In the genomic region with DNA sequence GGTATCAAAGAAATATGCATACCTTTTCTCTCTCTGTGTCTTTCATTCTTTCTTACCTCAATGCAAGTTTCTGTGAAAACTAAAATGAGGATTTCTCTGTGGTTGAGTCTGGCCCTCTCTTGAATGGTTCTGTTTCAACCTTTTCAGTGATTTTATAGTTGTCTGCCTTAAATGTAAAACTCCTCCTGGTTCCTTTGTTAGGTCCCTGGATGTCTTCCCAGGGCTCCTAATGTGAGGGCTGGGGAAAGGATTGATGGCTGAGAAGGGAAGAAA, we compare ENCODE assay signal across 15 cellular contexts.
"Had no signal": no experiment of that assay in that cellular context is flagged by ENCODE, and none has a peak within 500 bp of the region (broad histone marks: within the 10 kb centered on the region; RNA-seq: fewer than 3 reads in every experiment).

No MANE protein-coding gene starts in this region.

- H3K4me1 ChIP-seq: ascending aorta, thyroid gland, uterus had no signal

- H3K4me3 ChIP-seq: ascending aorta, cardiac muscle cell, lung, thyroid gland, uterus had no signal

- H3K27ac ChIP-seq: ascending aorta, cardiac muscle cell, thyroid gland, uterus had no signal

- ATAC-seq: stimulated activated naive B cell treated with anti-CD40 and anti-IgM and Interleukin-4, amounts not matched to agents 10 μg/mL and 1 μg/mL and 100 μg/mL, for 72 hours had no signal

- H3K27me3 ChIP-seq: ascending aorta, cardiac muscle cell, thyroid gland, uterus had no signal

- H3K9me3 ChIP-seq: thyroid gland, uterus had no signal

- DNase-seq: activated CD4-positive, alpha-beta T cell treated with anti-CD3 and anti-CD28 coated beads, Interleukin-2, amount 10 ng/mL, durations not matched to agents 7 days and 5 days; activated naive CD4-positive, alpha-beta T cell treated with anti-CD3 and anti-CD28 coated beads, Interleukin-2, amount 10 ng/mL, durations not matched to agents 7 days and 5 days; activated T-cell treated with anti-CD3 and anti-CD28 coated beads for 4 hours; islet precursor cell; nucleus accumbens; stimulated activated CD4-positive, alpha-beta T cell treated with anti-CD3 and anti-CD28 coated beads, Interleukin-2, amount 100 ng/mL, for 48 hours; stimulated activated naive B cell treated with anti-CD40 and anti-IgM and Interleukin-4, amounts not matched to agents 10 μg/mL and 1 μg/mL and 100 μg/mL, for 72 hours; T-helper 2 cell; thyroid gland; uterus had no signal

- H3K36me3 ChIP-seq: ascending aorta, cardiac muscle cell, thyroid gland, uterus had no signal

- FAIRE-seq: endometrium, TTC549 had no signal
